In the genomic region with DNA sequence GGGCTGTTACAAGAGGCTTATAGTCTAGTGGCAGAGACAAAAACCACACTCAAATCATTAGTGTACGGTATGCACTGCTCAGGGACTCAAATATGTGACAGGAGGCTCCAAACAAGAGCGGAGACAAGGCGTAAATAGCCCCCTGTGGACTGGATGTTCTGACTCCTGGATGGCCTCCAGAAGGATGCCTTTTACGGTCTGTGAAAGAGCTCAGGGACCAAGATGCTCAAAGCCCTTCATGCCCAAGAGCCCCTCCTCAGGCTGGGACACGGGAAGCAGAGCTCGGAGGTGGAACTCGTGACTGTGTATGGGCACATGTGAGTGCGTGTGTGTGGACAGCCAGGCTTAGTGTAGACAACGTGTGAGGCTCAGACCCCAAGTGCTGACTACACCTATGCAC, we compare ENCODE assay signal across 1 cellular context.
TF ChIP-seq lines count a peak whose summit lies in the region.

No MANE protein-coding gene starts in this region.

TF ChIP-seq in endothelial cell of umbilical vein, 7 proteins besides CTCF, POLR2A, EP300 and RAD21 (continued from another document):
- TF ChIP-seq, protein P1, sequence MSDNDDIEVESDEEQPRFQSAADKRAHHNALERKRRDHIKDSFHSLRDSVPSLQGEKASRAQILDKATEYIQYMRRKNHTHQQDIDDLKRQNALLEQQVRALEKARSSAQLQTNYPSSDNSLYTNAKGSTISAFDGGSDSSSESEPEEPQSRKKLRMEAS (IDR thresholded peaks at IDR 0.05; ENCODE audit: insufficient read depth, insufficient read length): no peak
- TF ChIP-seq JUN (IDR thresholded peaks at IDR 0.05; ENCODE audit: borderline replicate concordance, insufficient read depth, insufficient read length, low read depth) (no peak), POLR2AphosphoS5 (IDR thresholded peaks at IDR 0.05; ENCODE audit: insufficient read depth, low read depth, low read length) (no peak), FOS (IDR thresholded peaks at IDR 0.05; ENCODE audit: borderline replicate concordance, insufficient read depth, low read length) (no peak), EZH2 (IDR thresholded peaks at IDR 0.05; ENCODE audit: borderline replicate concordance, low read depth, low read length, severe bottlenecking) (no peak)
TF ChIP-seq in endothelial cell of umbilical vein: peak in this region for 0.
